In genomic region chr16:11386791-11387546, GRCh38 we compare ENCODE assay signal across 9 cellular contexts. TPM values are rescaled to one million over a fixed set of nuclear protein-coding genes. Genes with fewer than 3 reads are reported as not detected.
A peak's percentile ranks its signal among the peaks of the same experiment; 100 is the strongest.
DNase-seq lines count a peak whose midpoint lies in the region; TF ChIP-seq lines count a peak whose summit lies in the region.
"Had no signal": no experiment of that assay in that cellular context is flagged by ENCODE, and none has a peak within 500 bp of the region (broad histone marks: within the 10 kb centered on the region; RNA-seq: fewer than 3 reads in every experiment).

No MANE protein-coding gene starts in this region.

- POLR2A ChIA-PET in HEK293T (lab: Yijun Ruan, JAX) = interaction anchor here (1.5 kb wide), 1 partner anchor 9 kb away, joined by 5 read pairs; no protein-coding TSS in a partner anchor

- no peak overlapping the region for H3K4me3 ChIP-seq in AG10803 (ENCODE audit: low read length)

- DNase-seq in AG10803 (ENCODE audit: low read depth) (peak; percentile 33), HEK293T (ENCODE audit: extremely low spot score) (peak; percentile 79), cerebellar cortex (ENCODE audit: low spot score) (peak; percentile 34), lung microvascular endothelial cell (ENCODE audit: low read depth in 2 of 2) (peak; percentile 44 to 59), NCI-H2171 (lab: John Stamatoyannopoulos, UW) (no peak)
- no peak for DNase-seq in activated T-cell treated with anti-CD3 and anti-CD28 coated beads, Interleukin-2, amount 50 U/mL, for 48 hours
- no peak for DNase-seq in stimulated activated CD8-positive, alpha-beta memory T cell treated with anti-CD3 and anti-CD28 coated beads, Interleukin-4, amount 100 ng/mL, for 48 hours
- no peak for DNase-seq in activated CD4-positive, alpha-beta T cell treated with anti-CD3 and anti-CD28 coated beads for 1 hour
- DNase-seq: activated naive CD8-positive, alpha-beta T cell treated with anti-CD3 and anti-CD28 coated beads, Interleukin-2, amount 50 U/mL, for 24 hours had no signal

- CTCF ChIA-PET in HEK293T (lab: Yijun Ruan, JAX) = interaction anchor here (0.8 to 2.5 kb wide), 6 partner anchors 10 to 403 kb away, joined by 3 to 8 read pairs (median 6); partner anchors contain the start of gene PRM3

- TF ChIP-seq CTCF in AG10803 (conservative IDR thresholded peaks at IDR 0.05; ENCODE audit: low read length) = peak; percentile 66

TF ChIP-seq in HEK293T, 16 proteins besides CTCF, POLR2A, EP300 and RAD21:
- no peak for TF ChIP-seq SP1 (IDR thresholded peaks at IDR 0.05)
- TF ChIP-seq TARDBP (IDR thresholded peaks at IDR 0.05) = no peak
- no peak for TF ChIP-seq L3MBTL2 (conservative IDR thresholded peaks at IDR 0.05)
- TF ChIP-seq ZNF384 (IDR thresholded peaks at IDR 0.05) = no peak
- TF ChIP-seq LEF1 (IDR thresholded peaks at IDR 0.05; ENCODE audit: borderline replicate concordance) = no peak
- no peak for TF ChIP-seq ELF4 (IDR thresholded peaks at IDR 0.05)
- TF ChIP-seq CTBP1 (IDR thresholded peaks at IDR 0.05; ENCODE audit: borderline replicate concordance) = no peak
- TF ChIP-seq PKNOX1 (IDR thresholded peaks at IDR 0.05) = no peak
- TF ChIP-seq SUZ12 (IDR thresholded peaks at IDR 0.05) = no peak
- no peak for TF ChIP-seq ARNT (IDR thresholded peaks at IDR 0.05)
- no peak for TF ChIP-seq NFRKB (IDR thresholded peaks at IDR 0.05)

RNA-seq across cellular contexts. Expression of gene RMI2, which starts 41.7 kb away (rescaled TPM):
- 0.99 and 2.8 TPM in 2 replicates for total RNA-seq in lung microvascular endothelial cell

Comparison
In these comparisons a context has a peak if more than half of its experiments do, and no peak if none do; other contexts are left out.
1. DNase-seq: peak in AG10803 (single experiment), HEK293T (single experiment), cerebellar cortex (single experiment) and lung microvascular endothelial cell (2 of 2); none in activated T-cell treated with anti-CD3 and anti-CD28 coated beads, Interleukin-2, amount 50 U/mL, for 48 hours (0 of 2), NCI-H2171 (single experiment), stimulated activated CD8-positive, alpha-beta memory T cell treated with anti-CD3 and anti-CD28 coated beads, Interleukin-4, amount 100 ng/mL, for 48 hours (single experiment) and activated CD4-positive, alpha-beta T cell treated with anti-CD3 and anti-CD28 coated beads for 1 hour (single experiment).